25 cellular contexts compared by ENCODE assay signal in the genomic region with DNA sequence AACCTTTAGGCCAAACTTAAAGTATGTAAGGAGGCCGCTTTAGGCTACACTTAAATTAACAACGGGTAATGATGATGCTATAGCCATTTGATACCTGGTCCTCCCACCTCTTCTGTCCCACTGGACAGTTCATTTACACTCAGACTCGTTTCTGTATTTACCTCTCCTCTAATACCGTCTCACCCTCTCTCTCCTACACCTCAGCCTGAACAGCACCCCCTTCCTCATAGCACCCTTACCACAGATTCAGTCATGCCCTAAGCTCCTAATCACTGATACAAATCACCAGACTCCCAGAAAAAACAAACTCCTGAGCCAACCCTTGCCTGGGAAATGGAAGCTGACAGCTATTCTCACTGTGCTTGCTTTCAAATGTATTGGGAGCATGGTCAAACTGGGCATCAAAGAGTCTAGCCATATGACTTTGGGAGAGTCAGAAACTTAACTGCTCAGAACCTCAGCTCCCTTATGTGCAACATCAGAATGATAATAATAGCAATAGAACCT.
"Had no signal": no experiment of that assay in that cellular context is flagged by ENCODE, and none has a peak within 500 bp of the region (broad histone marks: within the 10 kb centered on the region; RNA-seq: fewer than 3 reads in every experiment).

No MANE protein-coding gene starts in this region.

- H3K27me3 Mint-ChIP-seq: activated CD4-positive, alpha-beta T cell treated with anti-CD3 and anti-CD28 coated beads, Interleukin-2, amount 10 ng/mL, durations not matched to agents 7 days and 5 days; activated naive CD8-positive, alpha-beta T cell treated with anti-CD3 and anti-CD28 coated beads, Interleukin-2, amount 50 U/mL, for 24 hours; activated T-cell treated with anti-CD3 and anti-CD28 coated beads, Interleukin-2, amount 50 U/mL, for 24 hours; central memory CD8-positive, alpha-beta T cell had no signal

- H3K4me1 Mint-ChIP-seq: activated CD4-positive, alpha-beta T cell treated with anti-CD3 and anti-CD28 coated beads, Interleukin-2, amount 10 ng/mL, durations not matched to agents 7 days and 5 days; activated naive CD8-positive, alpha-beta T cell treated with anti-CD3 and anti-CD28 coated beads, Interleukin-2, amount 50 U/mL, for 24 hours; central memory CD8-positive, alpha-beta T cell had no signal

- ATAC-seq: activated CD4-positive, CD25-positive, alpha-beta regulatory T cell treated with anti-CD3 and anti-CD28 coated beads, Interleukin-2, amount 50 U/mL, for 24 hours; activated CD8-positive, alpha-beta T cell treated with anti-CD3 and anti-CD28 coated beads, Interleukin-2, amount 10 ng/mL, durations not matched to agents 7 days and 5 days; activated naive CD8-positive, alpha-beta T cell treated with anti-CD3 and anti-CD28 coated beads, Interleukin-2, amount 50 U/mL, for 24 hours; foreskin keratinocyte had no signal

- H3K4me3 ChIP-seq: colonic mucosa, left lung, ovary, sigmoid colon, spleen, suprapubic skin, transverse colon, vagina had no signal

- H3K9me3 Mint-ChIP-seq: activated CD4-positive, alpha-beta T cell treated with anti-CD3 and anti-CD28 coated beads, Interleukin-2, amount 10 ng/mL, durations not matched to agents 7 days and 5 days; activated naive CD4-positive, alpha-beta T cell treated with anti-CD3 and anti-CD28 coated beads for 36 hours; activated naive CD8-positive, alpha-beta T cell treated with anti-CD3 and anti-CD28 coated beads, Interleukin-2, amount 50 U/mL, for 24 hours; activated T-cell treated with anti-CD3 and anti-CD28 coated beads, Interleukin-2, amount 50 U/mL, for 24 hours; activated T-helper 2 cell treated with anti-CD3 and anti-CD28 coated beads, Interferon-gamma antibody, Interleukin-2, Interleukin-4, amounts not matched to agents 10 μg/mL and 5 μg/mL and 100 μg/mL, durations not matched to agents 14 hours and 24 hours and 36 hours; central memory CD8-positive, alpha-beta T cell had no signal

- H3K36me3 Mint-ChIP-seq: brain had no signal

- H3K36me3 ChIP-seq: colonic mucosa, left lung, ovary, sigmoid colon, spleen, suprapubic skin, transverse colon, vagina had no signal

- H3K27me3 ChIP-seq: colonic mucosa, foreskin keratinocyte, left lung, ovary, sigmoid colon, spleen, suprapubic skin, transverse colon, vagina had no signal

- H3K4me3 Mint-ChIP-seq: activated CD4-positive, alpha-beta T cell treated with anti-CD3 and anti-CD28 coated beads, Interleukin-2, amount 10 ng/mL, durations not matched to agents 7 days and 5 days; activated CD8-positive, alpha-beta T cell treated with anti-CD3 and anti-CD28 coated beads, Interleukin-2, amount 10 ng/mL, durations not matched to agents 7 days and 5 days; activated naive CD4-positive, alpha-beta T cell treated with anti-CD3 and anti-CD28 coated beads for 36 hours; activated naive CD8-positive, alpha-beta T cell treated with anti-CD3 and anti-CD28 coated beads, Interleukin-2, amount 50 U/mL, for 24 hours; activated T-cell treated with anti-CD3 and anti-CD28 coated beads, Interleukin-2, amount 50 U/mL, for 24 hours; brain; central memory CD8-positive, alpha-beta T cell had no signal

- DNase-seq: activated CD4-positive, alpha-beta T cell treated with anti-CD3 and anti-CD28 coated beads, Interleukin-2, amount 10 ng/mL, durations not matched to agents 7 days and 5 days; activated CD8-positive, alpha-beta T cell treated with anti-CD3 and anti-CD28 coated beads, Interleukin-2, amount 10 ng/mL, durations not matched to agents 7 days and 5 days; activated naive CD4-positive, alpha-beta T cell treated with anti-CD3 and anti-CD28 coated beads for 36 hours; activated naive CD8-positive, alpha-beta T cell treated with anti-CD3 and anti-CD28 coated beads, Interleukin-2, amount 50 U/mL, for 24 hours; activated T-cell treated with anti-CD3 and anti-CD28 coated beads, Interleukin-2, amount 50 U/mL, for 24 hours; anterior cingulate cortex; colonic mucosa; foreskin keratinocyte; hippocampal formation; islet precursor cell; left lung; midbrain; ovary; sigmoid colon; spleen; stimulated activated CD4-positive, alpha-beta T cell treated with anti-CD3 and anti-CD28 coated beads, Interleukin-4, amount 100 ng/mL, for 4 hours; stimulated activated naive CD4-positive, alpha-beta T cell treated with Interleukin-2 at 50 U/mL for 16 hours; T1000; transverse colon had no signal

- H3K27ac Mint-ChIP-seq: activated CD4-positive, alpha-beta T cell treated with anti-CD3 and anti-CD28 coated beads, Interleukin-2, amount 10 ng/mL, durations not matched to agents 7 days and 5 days; activated CD8-positive, alpha-beta T cell treated with anti-CD3 and anti-CD28 coated beads, Interleukin-2, amount 10 ng/mL, durations not matched to agents 7 days and 5 days; activated naive CD4-positive, alpha-beta T cell treated with anti-CD3 and anti-CD28 coated beads for 36 hours; activated naive CD8-positive, alpha-beta T cell treated with anti-CD3 and anti-CD28 coated beads, Interleukin-2, amount 50 U/mL, for 24 hours; activated T-cell treated with anti-CD3 and anti-CD28 coated beads, Interleukin-2, amount 50 U/mL, for 24 hours; activated T-helper 2 cell treated with anti-CD3 and anti-CD28 coated beads, Interferon-gamma antibody, Interleukin-2, Interleukin-4, amounts not matched to agents 10 μg/mL and 5 μg/mL and 100 μg/mL, durations not matched to agents 14 hours and 24 hours and 36 hours had no signal
